Comparison of ENCODE assay signal across 1 cellular context in the genomic region with DNA sequence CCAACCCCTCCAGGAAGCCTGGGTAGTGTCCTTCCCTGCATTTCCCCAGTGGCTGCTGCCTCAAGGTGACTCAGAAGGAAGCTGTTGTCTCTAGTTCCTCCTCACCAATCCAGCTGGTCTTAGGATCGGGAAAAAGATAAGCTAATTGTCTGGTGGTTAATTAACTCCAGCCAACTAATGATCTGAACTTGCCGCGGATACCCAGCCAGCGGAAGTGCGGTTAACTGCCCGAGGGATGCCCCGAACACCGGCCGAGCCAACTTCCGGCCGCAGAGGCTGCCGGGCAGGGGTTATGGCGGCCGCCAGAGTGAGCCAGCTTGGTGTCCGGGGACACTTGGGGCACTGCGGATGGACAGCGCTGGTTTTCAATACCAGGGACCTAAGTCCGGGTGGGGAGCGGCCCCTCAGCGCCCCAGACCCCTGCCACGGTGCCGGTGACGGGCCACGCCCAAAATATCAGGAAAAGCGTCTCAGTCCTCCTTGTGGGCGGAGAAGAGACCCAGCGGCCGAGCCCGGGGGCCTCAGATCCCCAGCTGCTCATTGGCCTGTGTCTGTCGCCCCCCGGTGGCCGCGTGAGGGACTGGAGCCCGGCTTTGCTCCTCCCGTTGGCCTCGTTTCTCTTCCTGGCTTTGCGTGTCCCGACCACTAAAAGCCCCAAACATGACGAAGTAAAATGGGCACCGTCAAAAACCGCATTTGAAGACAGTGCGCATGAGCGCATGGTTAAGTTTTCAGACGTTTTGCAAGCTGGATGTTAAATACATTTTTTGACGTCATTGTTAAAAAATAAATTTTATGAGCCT.
A peak's percentile ranks its signal among the peaks of the same experiment; 100 is the strongest.
TF ChIP-seq lines count a peak whose summit lies in the region.

No MANE protein-coding gene starts in this region.

TF ChIP-seq in HepG2, 621 proteins besides CTCF, POLR2A, EP300 and RAD21 (continued from another document):
- TF ChIP-seq THYN1 (CRISPR knock-in tag; IDR thresholded peaks at IDR 0.05; ENCODE audit: borderline replicate concordance, low read depth) (no peak), GABPA (IDR thresholded peaks at IDR 0.05; ENCODE audit: low read depth, low read length) (peak; percentile 90), GABPA (CRISPR knock-in tag; IDR thresholded peaks at IDR 0.05; ENCODE audit: low read depth) (peak; percentile 98), ZNF614 (CRISPR knock-in tag; IDR thresholded peaks at IDR 0.05; ENCODE audit: borderline replicate concordance) (peak; percentile 73; the same call in 1 of the 2 replicates), TERF1 (CRISPR knock-in tag; IDR thresholded peaks at IDR 0.05) (no peak), ZNF589 (CRISPR knock-in tag; conservative IDR thresholded peaks at IDR 0.05) (0 out of 2 replicates have a peak, but pooled peaks have one; percentile 71), MTF1 (CRISPR knock-in tag; IDR thresholded peaks at IDR 0.05) (no peak; the same call in 1 of the 2 replicates), GATAD1 (CRISPR knock-in tag; IDR thresholded peaks at IDR 0.05) (peak; percentile 99), NFYB (CRISPR knock-in tag; IDR thresholded peaks at IDR 0.05) (no peak), ZSCAN31 (CRISPR knock-in tag; IDR thresholded peaks at IDR 0.05; ENCODE audit: low read depth) (peak; percentile 95), IKZF1 (IDR thresholded peaks at IDR 0.05) (no peak), PHF5A (CRISPR knock-in tag; IDR thresholded peaks at IDR 0.05; ENCODE audit: low read depth, unreplicated experiment) (no peak), ZNF121 (CRISPR knock-in tag; IDR thresholded peaks at IDR 0.05) (no peak), MEIS1 (CRISPR knock-in tag; IDR thresholded peaks at IDR 0.05; ENCODE audit: borderline replicate concordance) (peak; percentile 38; the same call in 1 of the 2 replicates), ZBTB3 (CRISPR knock-in tag; IDR thresholded peaks at IDR 0.05; ENCODE audit: borderline replicate concordance, low read depth) (no peak), DPF2 (CRISPR knock-in tag; IDR thresholded peaks at IDR 0.05; ENCODE audit: borderline replicate concordance, low read depth) (no peak), REPIN1 (CRISPR knock-in tag; IDR thresholded peaks at IDR 0.05; ENCODE audit: borderline replicate concordance, low read depth) (peak; percentile 42; the same call in 1 of the 2 replicates), ZNF30 (CRISPR knock-in tag; IDR thresholded peaks at IDR 0.05) (peak; percentile 26; the same call in 1 of the 2 replicates), ZNF598 (CRISPR knock-in tag; IDR thresholded peaks at IDR 0.05; ENCODE audit: borderline replicate concordance) (peak; percentile 44; the same call in 1 of the 2 replicates), MAF1 (CRISPR knock-in tag; IDR thresholded peaks at IDR 0.05; ENCODE audit: borderline replicate concordance) (peak; percentile 52), ZNF274 (CRISPR knock-in tag; IDR thresholded peaks at IDR 0.05) (peak; percentile 69), SNAI1 (CRISPR knock-in tag; IDR thresholded peaks at IDR 0.05; ENCODE audit: borderline replicate concordance) (no peak), ZFP36 (IDR thresholded peaks at IDR 0.05; ENCODE audit: borderline replicate concordance, low read depth, low read length, partially characterized antibody) (no peak), ZNF550 (CRISPR knock-in tag; IDR thresholded peaks at IDR 0.05; ENCODE audit: borderline replicate concordance) (no peak), SALL2 (CRISPR knock-in tag; IDR thresholded peaks at IDR 0.05) (peak; percentile 55; the same call in 1 of the 2 replicates), THAP7 (CRISPR knock-in tag; IDR thresholded peaks at IDR 0.05) (peak; percentile 79; the same call in 1 of the 2 replicates), NKX3-1 (CRISPR knock-in tag; IDR thresholded peaks at IDR 0.05) (peak; percentile 81; the same call in 1 of the 2 replicates), POLR2G (IDR thresholded peaks at IDR 0.05; ENCODE audit: low read depth, low read length) (peak; percentile 95)
- TF ChIP-seq, protein P1, sequence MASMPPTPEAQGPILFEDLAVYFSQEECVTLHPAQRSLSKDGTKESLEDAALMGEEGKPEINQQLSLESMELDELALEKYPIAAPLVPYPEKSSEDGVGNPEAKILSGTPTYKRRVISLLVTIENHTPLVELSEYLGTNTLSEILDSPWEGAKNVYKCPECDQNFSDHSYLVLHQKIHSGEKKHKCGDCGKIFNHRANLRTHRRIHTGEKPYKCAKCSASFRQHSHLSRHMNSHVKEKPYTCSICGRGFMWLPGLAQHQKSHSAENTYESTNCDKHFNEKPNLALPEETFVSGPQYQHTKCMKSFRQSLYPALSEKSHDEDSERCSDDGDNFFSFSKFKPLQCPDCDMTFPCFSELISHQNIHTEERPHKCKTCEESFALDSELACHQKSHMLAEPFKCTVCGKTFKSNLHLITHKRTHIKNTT (CRISPR knock-in tag; IDR thresholded peaks at IDR 0.05), result no peak
- TF ChIP-seq, protein P2, sequence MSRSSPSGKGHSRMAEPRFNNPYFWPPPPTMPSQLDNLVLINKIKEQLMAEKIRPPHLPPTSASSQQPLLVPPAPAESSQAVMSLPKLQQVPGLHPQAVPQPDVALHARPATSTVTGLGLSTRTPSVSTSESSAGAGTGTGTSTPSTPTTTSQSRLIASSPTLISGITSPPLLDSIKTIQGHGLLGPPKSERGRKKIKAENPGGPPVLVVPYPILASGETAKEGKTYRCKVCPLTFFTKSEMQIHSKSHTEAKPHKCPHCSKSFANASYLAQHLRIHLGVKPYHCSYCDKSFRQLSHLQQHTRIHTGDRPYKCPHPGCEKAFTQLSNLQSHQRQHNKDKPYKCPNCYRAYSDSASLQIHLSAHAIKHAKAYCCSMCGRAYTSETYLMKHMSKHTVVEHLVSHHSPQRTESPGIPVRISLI (CRISPR knock-in tag; IDR thresholded peaks at IDR 0.05; ENCODE audit: borderline replicate concordance), result no peak
- TF ChIP-seq, protein P3, sequence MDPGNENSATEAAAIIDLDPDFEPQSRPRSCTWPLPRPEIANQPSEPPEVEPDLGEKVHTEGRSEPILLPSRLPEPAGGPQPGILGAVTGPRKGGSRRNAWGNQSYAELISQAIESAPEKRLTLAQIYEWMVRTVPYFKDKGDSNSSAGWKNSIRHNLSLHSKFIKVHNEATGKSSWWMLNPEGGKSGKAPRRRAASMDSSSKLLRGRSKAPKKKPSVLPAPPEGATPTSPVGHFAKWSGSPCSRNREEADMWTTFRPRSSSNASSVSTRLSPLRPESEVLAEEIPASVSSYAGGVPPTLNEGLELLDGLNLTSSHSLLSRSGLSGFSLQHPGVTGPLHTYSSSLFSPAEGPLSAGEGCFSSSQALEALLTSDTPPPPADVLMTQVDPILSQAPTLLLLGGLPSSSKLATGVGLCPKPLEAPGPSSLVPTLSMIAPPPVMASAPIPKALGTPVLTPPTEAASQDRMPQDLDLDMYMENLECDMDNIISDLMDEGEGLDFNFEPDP (CRISPR knock-in tag; conservative IDR thresholded peaks at IDR 0.05), result no peak
- TF ChIP-seq, protein P4, sequence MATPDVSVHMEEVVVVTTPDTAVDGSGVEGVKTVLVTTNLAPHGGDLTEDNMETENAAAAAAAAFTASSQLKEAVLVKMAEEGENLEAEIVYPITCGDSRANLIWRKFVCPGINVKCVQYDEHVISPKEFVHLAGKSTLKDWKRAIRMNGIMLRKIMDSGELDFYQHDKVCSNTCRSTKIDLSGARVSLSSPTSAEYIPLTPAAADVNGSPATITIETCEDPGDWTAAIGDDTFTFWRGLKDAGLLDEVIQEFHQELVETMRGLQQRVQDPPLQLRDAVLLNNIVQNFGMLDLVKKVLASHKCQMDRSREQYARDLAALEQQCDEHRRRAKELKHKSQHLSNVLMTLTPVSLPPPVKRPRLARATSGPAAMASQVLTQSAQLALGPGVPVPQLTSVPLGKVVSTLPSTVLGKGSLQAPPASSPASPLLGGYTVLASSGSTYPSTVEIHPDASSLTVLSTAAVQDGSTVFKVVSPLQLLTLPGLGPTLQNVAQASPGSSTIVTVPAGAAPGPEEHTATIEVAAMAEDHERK (CRISPR knock-in tag; IDR thresholded peaks at IDR 0.05; ENCODE audit: low read depth), result no peak
